ENCODE assay signal across 8 cellular contexts in the genomic region with DNA sequence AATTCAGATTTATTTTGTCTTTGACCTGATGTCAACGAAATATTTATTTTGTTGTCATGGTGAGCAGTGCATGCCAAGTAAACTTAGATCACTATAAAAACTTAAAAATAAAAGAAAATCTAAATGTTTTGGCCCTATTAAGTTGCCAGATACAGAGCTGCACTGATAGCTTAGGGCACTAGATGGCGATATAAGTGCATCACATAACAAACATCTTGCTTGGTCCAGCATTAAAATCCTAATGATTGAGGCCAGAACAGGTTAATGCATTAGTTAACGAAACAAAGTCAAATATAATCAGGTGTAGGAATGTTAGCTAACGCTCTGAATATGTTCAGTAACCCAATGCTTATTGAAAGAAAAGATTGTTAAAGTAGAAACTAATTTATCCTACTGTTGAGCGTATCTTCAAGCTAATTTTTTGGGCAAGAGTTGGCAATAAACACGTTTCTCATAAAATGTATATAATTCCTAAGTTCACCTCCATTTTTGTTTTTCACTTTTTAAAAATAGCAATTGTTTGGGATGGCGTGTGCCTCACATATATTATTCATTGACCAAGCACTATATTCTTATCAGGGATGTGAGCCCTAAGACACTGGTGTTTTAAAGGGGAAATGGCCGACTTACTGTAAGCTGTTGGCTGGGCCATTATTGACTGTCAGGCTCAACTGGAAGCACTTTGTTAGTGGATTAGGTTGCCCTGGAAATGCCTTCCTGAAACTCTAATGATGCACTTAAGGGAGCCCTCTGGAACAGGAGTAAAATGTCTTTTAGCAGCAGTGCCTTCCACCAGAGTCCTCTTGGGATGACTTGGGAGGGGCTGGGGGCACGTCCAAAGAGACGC. TPM values are rescaled to one million over a fixed set of nuclear protein-coding genes. Genes with fewer than 3 reads are reported as not detected.
DNase-seq lines count a peak whose midpoint lies in the region; ATAC-seq, FAIRE-seq and TF ChIP-seq lines count a peak whose summit lies in the region.

No MANE protein-coding gene starts in this region.

- H2BK15ac ChIP-seq in IMR-90 (ENCODE audit: low read depth, low read length): no peak overlapping the region

- TF ChIP-seq POLR2A in IMR-90 (IDR thresholded peaks at IDR 0.05; ENCODE audit: low read depth, low read length): no peak
- TF ChIP-seq POLR2A in suprapubic skin (IDR thresholded peaks at IDR 0.05): no peak

- dilution Hi-C loops in IMR-90 (cut with HindIII; ENCODE audit: low sequenced_read_pairs, unreplicated experiment): no loop called here

- TF ChIP-seq CTCF in IMR-90 (conservative IDR thresholded peaks at IDR 0.05; ENCODE audit: low read depth, low read length): peak; percentile 94
- TF ChIP-seq CTCF in bronchial epithelial cell (IDR thresholded peaks at IDR 0.05; ENCODE audit: insufficient read depth, low read length, severe bottlenecking): peak; percentile 69
- TF ChIP-seq CTCF in kidney (IDR thresholded peaks at IDR 0.05; ENCODE audit: borderline replicate concordance, extremely low read depth, insufficient read depth): peak; percentile 93
- peak; percentile 61 to 83 for TF ChIP-seq CTCF in suprapubic skin (IDR thresholded peaks at IDR 0.05)

- H3K23ac ChIP-seq in IMR-90 (ENCODE audit: low read depth, low read length): no peak overlapping the region

- H2BK120ac ChIP-seq in IMR-90 (ENCODE audit: low read depth, low read length): no peak overlapping the region

- no peak overlapping the region for H4K8ac ChIP-seq in IMR-90 (ENCODE audit: low read depth in 2 of 2, low read length in 2 of 2)

- H3K4me3 ChIP-seq in IMR-90 (ENCODE audit: insufficient read depth, low read depth, low read length) (no peak overlapping the region), bronchial epithelial cell (ENCODE audit: low read depth, low read length) (no peak overlapping the region), kidney (ENCODE audit: low read length in 2 of 2) (no peak overlapping the region), suprapubic skin (no peak overlapping the region)

- H3K36me3 ChIP-seq in IMR-90 (ENCODE audit: control insufficient read depth, insufficient read depth, low read length) (no peaks in the 10 kb centered on the region), bronchial epithelial cell (ENCODE audit: control insufficient read depth, insufficient read depth, low read length) (no peaks in the 10 kb centered on the region), kidney (ENCODE audit: control insufficient read depth in 1 of 2, insufficient read depth in 2 of 2, low read length in 2 of 2) (no peaks in the 10 kb centered on the region), suprapubic skin (no peaks in the 10 kb centered on the region)

- FAIRE-seq in RCC 7860 (lab: Jason Lieb, UNC): peak; percentile 79
- FAIRE-seq in bronchial epithelial cell (lab: Jason Lieb, UNC): no peak
- FAIRE-seq in kidney (lab: Jason Lieb, UNC): peak; percentile 98

- POLR2A ChIA-PET in activated CD4-positive, alpha-beta T cell treated with anti-CD3 and anti-CD28 coated beads for 36 hours (lab: Charles Lee): interaction anchor here (0.6 to 1.1 kb wide), 3 partner anchors 10 to 375 kb away, joined by 3 to 8 read pairs (median 3); no protein-coding TSS in a partner anchor
- POLR2A ChIA-PET in IMR-90 (lab: Charles Lee; ENCODE audit: unreplicated experiment): interaction anchor here (0.6 to 0.7 kb wide), 2 partner anchors 1034 to 1906 kb away, joined by 4 to 5 read pairs; no protein-coding TSS in a partner anchor

- H3K9me3 ChIP-seq in IMR-90 (ENCODE audit: control insufficient read depth, insufficient read depth, low read length): no peaks in the 10 kb centered on the region
- no peaks in the 10 kb centered on the region for H3K9me3 ChIP-seq in kidney (ENCODE audit: control insufficient read depth in 1 of 2, low read length in 2 of 2)
- no peaks in the 10 kb centered on the region for H3K9me3 ChIP-seq in suprapubic skin

- intact Hi-C loops in activated CD4-positive, alpha-beta T cell treated with anti-CD3 and anti-CD28 coated beads for 36 hours (cut with DNase I, micrococcal nuclease): loop anchor here (1.0 to 10.0 kb wide), 7 partner anchors 191 to 1848 kb away; no protein-coding TSS in a partner anchor
- intact Hi-C loops in IMR-90 (cut with micrococcal nuclease) (loop anchor here (1.0 to 10.0 kb wide), 10 partner anchors 187 to 1921 kb away; no protein-coding TSS in a partner anchor), kidney (cut with DNase I) (no loop called here)

- no peaks in the 10 kb centered on the region for H3K9me1 ChIP-seq in IMR-90 (ENCODE audit: insufficient read depth, low read length)

- no peak overlapping the region for H3K18ac ChIP-seq in IMR-90 (ENCODE audit: low read depth, low read length)

- WGBS in IMR-90 (ENCODE audit: extremely low coverage in 2 of 2, insufficient read length in 1 of 2), 2 experiments: 86% methylated on average over 2 of the region's 10 CpGs; no CpG with 5 or more reads in 1 of the 2 experiments
- WGBS in suprapubic skin: 35% methylated on average over 10 of the region's 10 CpGs

- no peak overlapping the region for H3K4me2 ChIP-seq in IMR-90 (ENCODE audit: low read depth, low read length)

- peaks cover 12% of the 10 kb centered on the region for H3K27me3 ChIP-seq in IMR-90 (ENCODE audit: control insufficient read depth, insufficient read depth, low read length)
- peaks cover 4% of the 10 kb centered on the region for H3K27me3 ChIP-seq in bronchial epithelial cell (ENCODE audit: control insufficient read depth, insufficient read depth, low read length)
- peaks cover 58% of the 10 kb centered on the region for H3K27me3 ChIP-seq in suprapubic skin

- H3K27ac ChIP-seq in IMR-90 (ENCODE audit: insufficient read depth, low read length): no peak overlapping the region
- no peak overlapping the region for H3K27ac ChIP-seq in kidney (ENCODE audit: low read depth in 2 of 2, low read length in 2 of 2)
- no peak overlapping the region for H3K27ac ChIP-seq in suprapubic skin

- no peak overlapping the region for H2AK9ac ChIP-seq in IMR-90 (replicated peaks; ENCODE audit: low read depth, low read length, poor library complexity)

- peak; percentile 44 for DNase-seq in activated CD4-positive, alpha-beta T cell treated with anti-CD3 and anti-CD28 coated beads for 36 hours
- no peak for DNase-seq in activated CD4-positive, alpha-beta T cell treated with anti-CD3 and anti-CD28 coated beads for 1 hour
- DNase-seq in IMR-90: peak; percentile 82
- peak; percentile 37 for DNase-seq in RCC 7860 (ENCODE audit: low spot score)
- DNase-seq in bronchial epithelial cell (ENCODE audit: low read depth): peak; percentile 75
- DNase-seq in kidney: no peak
- no peak for DNase-seq in suprapubic skin (ENCODE audit: low spot score in 2 of 2)

- no peak overlapping the region for H2BK20ac ChIP-seq in IMR-90 (ENCODE audit: low read depth, low read length)

- H3K4me3 Mint-ChIP-seq in activated CD4-positive, alpha-beta T cell treated with anti-CD3 and anti-CD28 coated beads for 36 hours: no peak overlapping the region

- no peak overlapping the region for H3K27ac Mint-ChIP-seq in activated CD4-positive, alpha-beta T cell treated with anti-CD3 and anti-CD28 coated beads for 36 hours

- H2BK5ac ChIP-seq in IMR-90 (ENCODE audit: low read depth, low read length, poor library complexity, severe bottlenecking): no peak overlapping the region

- no peak overlapping the region for H2AFZ ChIP-seq in IMR-90 (replicated peaks; ENCODE audit: low read length, poor library complexity)

- peaks cover 44% of the 10 kb centered on the region for H3K27me3 Mint-ChIP-seq in activated CD4-positive, alpha-beta T cell treated with anti-CD3 and anti-CD28 coated beads for 36 hours

- in situ Hi-C loops in IMR-90 (cut with MboI; ENCODE audit: low sequenced_read_pairs): loop anchor here (5.0 to 25.0 kb wide), 4 partner anchors 1133 to 1851 kb away; no protein-coding TSS in a partner anchor

- no peak overlapping the region for H3K14ac ChIP-seq in IMR-90 (replicated peaks; ENCODE audit: low read depth, low read length)

- ATAC-seq in activated CD4-positive, alpha-beta T cell treated with anti-CD3 and anti-CD28 coated beads for 36 hours: peak; percentile 61
- ATAC-seq in GM21526 (IDR thresholded peaks at IDR 0.05; ENCODE audit: low FRiP score, unreplicated experiment): peak; percentile 87
- ATAC-seq in IMR-90 (ENCODE audit: low read depth): peak; percentile 65

- H3K9me3 Mint-ChIP-seq in activated CD4-positive, alpha-beta T cell treated with anti-CD3 and anti-CD28 coated beads for 36 hours (ENCODE audit: low read depth): no peaks in the 10 kb centered on the region

- CTCF ChIA-PET in activated CD4-positive, alpha-beta T cell treated with anti-CD3 and anti-CD28 coated beads for 36 hours (lab: Charles Lee): interaction anchor here (0.6 to 1.6 kb wide), 31 partner anchors 8 to 1927 kb away, joined by 3 to 16 read pairs (median 4); no protein-coding TSS in a partner anchor
- CTCF ChIA-PET in IMR-90 (lab: Yijun Ruan, JAX): interaction anchor here (0.6 to 2.1 kb wide), 14 partner anchors 8 to 1684 kb away, joined by 3 to 5 read pairs (median 4); no protein-coding TSS in a partner anchor

- no peak overlapping the region for H3K56ac ChIP-seq in IMR-90 (ENCODE audit: extremely low read depth, insufficient read depth, low read length)

- H3K9ac ChIP-seq in IMR-90 (ENCODE audit: low read depth, low read length): no peak overlapping the region
- H3K9ac ChIP-seq in kidney (ENCODE audit: low read length in 2 of 2): no peak overlapping the region

- no peaks in the 10 kb centered on the region for H3K79me1 ChIP-seq in IMR-90 (ENCODE audit: low read depth in 1 of 2, low read length in 2 of 2)

- no peaks in the 10 kb centered on the region for H3K36me3 Mint-ChIP-seq in activated CD4-positive, alpha-beta T cell treated with anti-CD3 and anti-CD28 coated beads for 36 hours (ENCODE audit: low read depth)

- no TSS peak for BruUV-seq in IMR-90 (replicated peaks; lab: Mats Ljungman, UMichigan)

- H4K91ac ChIP-seq in IMR-90 (ENCODE audit: insufficient read depth, low read depth, low read length): no peak overlapping the region

- no peaks in the 10 kb centered on the region for H4K20me1 ChIP-seq in IMR-90 (ENCODE audit: insufficient read depth, low read length)

- no peak overlapping the region for H3K4ac ChIP-seq in IMR-90 (ENCODE audit: low read depth, low read length)

- H3K4me1 Mint-ChIP-seq in activated CD4-positive, alpha-beta T cell treated with anti-CD3 and anti-CD28 coated beads for 36 hours: peaks cover 17% of the 10 kb centered on the region

- H3K4me1 ChIP-seq in IMR-90 (ENCODE audit: control insufficient read depth, insufficient read depth, low read length) (0 out of 2 replicates have a peak, but pooled peaks cover 2% of the 10 kb centered on the region), kidney (ENCODE audit: control insufficient read depth in 1 of 2, insufficient read depth in 1 of 2, low read depth in 1 of 2, low read length in 2 of 2) (no peaks in the 10 kb centered on the region), suprapubic skin (peaks cover 7% of the 10 kb centered on the region)

- no peak overlapping the region for H4K5ac ChIP-seq in IMR-90 (ENCODE audit: low read depth, low read length)

- no peak for TF ChIP-seq EP300 in suprapubic skin (IDR thresholded peaks at IDR 0.05)

- peak; percentile 88 for TF ChIP-seq RAD21 in IMR-90 (IDR thresholded peaks at IDR 0.05; ENCODE audit: low read length)

- H2AK5ac ChIP-seq in IMR-90 (ENCODE audit: low read depth, low read length): no peak overlapping the region

RNA-seq across cellular contexts. Expression of a gene that starts 33.3 kb away (rescaled TPM):
- total RNA-seq in activated CD4-positive, alpha-beta T cell treated with anti-CD3 and anti-CD28 coated beads for 36 hours: under 1 TPM; 0.14 to 0.25 TPM
- 1.1 and 1.4 TPM in 2 replicates for total RNA-seq in IMR-90 (2012; rRNA removed)
- polyA plus RNA-seq in IMR-90 (2012; rRNA removed): 0.40 and 0.43 TPM in 2 replicates
- 0.14 and 0.21 TPM in 2 replicates for polyA plus RNA-seq in IMR-90 (2012; cell fraction: cytosol; rRNA removed)
- polyA plus RNA-seq in IMR-90 (2012; cell fraction: nucleus; rRNA removed; ENCODE audit: low replicate concordance): 0.16 and 0.54 TPM in 2 replicates
- under 0.01 and 0.13 TPM in 2 replicates for total RNA-seq in bronchial epithelial cell
- total RNA-seq in kidney: 2.5 TPM
- 0.24 TPM for polyA plus RNA-seq in kidney (ENCODE audit: insufficient read depth, low read depth, low replicate concordance)
- total RNA-seq in suprapubic skin: under 1 TPM in 1 of 4 donors, not detected in 3; 0.03 TPM

RNA-seq across cellular contexts. Expression of a gene that starts 33.5 kb away (rescaled TPM):
- total RNA-seq in activated CD4-positive, alpha-beta T cell treated with anti-CD3 and anti-CD28 coated beads for 36 hours: 10 to 100 TPM; 39.1 to 44.2 TPM
- 172 and 192 TPM in 2 replicates for total RNA-seq in IMR-90 (2012; rRNA removed)
- 60.0 and 64.4 TPM in 2 replicates for polyA plus RNA-seq in IMR-90 (2012; rRNA removed)
- 18.6 and 23.5 TPM in 2 replicates for polyA plus RNA-seq in IMR-90 (2012; cell fraction: cytosol; rRNA removed)
- 7.8 and 42.5 TPM in 2 replicates for polyA plus RNA-seq in IMR-90 (2012; cell fraction: nucleus; rRNA removed; ENCODE audit: low replicate concordance)
- total RNA-seq in bronchial epithelial cell: 65.8 and 104 TPM in 2 replicates
- 48.0 TPM for total RNA-seq in kidney
- 18.5 TPM for polyA plus RNA-seq in kidney (ENCODE audit: insufficient read depth, low read depth, low replicate concordance)
- total RNA-seq in suprapubic skin: 10 to 100 TPM; 28.1 to 50.5 (median 45.0) TPM

Comparison
In these comparisons a context has a peak if more than half of its experiments do, and no peak if none do; other contexts are left out.
1. DNase-seq: peak in activated CD4-positive, alpha-beta T cell treated with anti-CD3 and anti-CD28 coated beads for 36 hours (single experiment), IMR-90 (single experiment), RCC 7860 (single experiment) and bronchial epithelial cell (single experiment); none in activated CD4-positive, alpha-beta T cell treated with anti-CD3 and anti-CD28 coated beads for 1 hour (single experiment), kidney (single experiment) and suprapubic skin (0 of 2).
2. Peak in every context shown above with its lines, with median percentiles within 50 percentile points of each other: ATAC-seq and CTCF ChIP-seq.